19 cellular contexts compared by ENCODE assay signal in genomic region chr11:12274558-12275197, GRCh38.
A peak's percentile ranks its signal among the peaks of the same experiment; 100 is the strongest.
DNase-seq lines count a peak whose midpoint lies in the region; ATAC-seq, FAIRE-seq and TF ChIP-seq lines count a peak whose summit lies in the region.
"Had no signal": no experiment of that assay in that cellular context is flagged by ENCODE, and none has a peak within 500 bp of the region (broad histone marks: within the 10 kb centered on the region; RNA-seq: fewer than 3 reads in every experiment).

No MANE protein-coding gene starts in this region.

- peak overlapping the region; percentile 70 for H3K27ac Mint-ChIP-seq in astrocyte (ENCODE audit: unreplicated experiment)
- H3K27ac Mint-ChIP-seq: stimulated activated naive B cell treated with anti-CD40 and anti-IgM and Interleukin-4, amounts not matched to agents 10 μg/mL and 1 μg/mL and 100 μg/mL, for 72 hours had no signal

- H2AFZ ChIP-seq in astrocyte (ENCODE audit: low read depth, low read length): no peak overlapping the region

- peaks cover 41% of the 10 kb centered on the region for H3K4me1 Mint-ChIP-seq in astrocyte (ENCODE audit: low read depth, unreplicated experiment)
- H3K4me1 Mint-ChIP-seq: stimulated activated naive B cell treated with anti-CD40 and anti-IgM and Interleukin-4, amounts not matched to agents 10 μg/mL and 1 μg/mL and 100 μg/mL, for 72 hours had no signal

- no peak for TF ChIP-seq CTCF in astrocyte (IDR thresholded peaks at IDR 0.05; ENCODE audit: insufficient read depth, low read depth, low read length)
- no peak for TF ChIP-seq CTCF in spleen (IDR thresholded peaks at IDR 0.05 in 8 of 11, conservative IDR thresholded peaks at IDR 0.05 in 3 of 11)

- no peak for TF ChIP-seq POLR2A in spleen (IDR thresholded peaks at IDR 0.05)

- H3K4me3 ChIP-seq in right cardiac atrium (ENCODE audit: low read length) (no peak overlapping the region), astrocyte (ENCODE audit: insufficient read depth, low read depth, low read length) (no peak overlapping the region), spleen (no peak overlapping the region)
- H3K4me3 ChIP-seq: HAP-1 had no signal

- peaks cover 5% of the 10 kb centered on the region for H3K4me1 ChIP-seq in right cardiac atrium (ENCODE audit: control insufficient read depth, insufficient read depth, low read length)
- H3K4me1 ChIP-seq in astrocyte (ENCODE audit: insufficient read depth, low read length): peaks cover 37% of the 10 kb centered on the region
- H3K4me1 ChIP-seq in spleen: peaks cover 0 to 12% (median 5%) of the 10 kb centered on the region in 6 donors
- H3K4me1 ChIP-seq: HAP-1 had no signal

- H3K27me3 Mint-ChIP-seq in astrocyte (ENCODE audit: low read depth, unreplicated experiment): no peaks in the 10 kb centered on the region
- H3K27me3 Mint-ChIP-seq: stimulated activated naive B cell treated with anti-CD40 and anti-IgM and Interleukin-4, amounts not matched to agents 10 μg/mL and 1 μg/mL and 100 μg/mL, for 72 hours had no signal

- no peak for ATAC-seq in Right ventricle myocardium superior (ENCODE audit: poor library complexity)
- ATAC-seq in right cardiac atrium: no peak
- ATAC-seq in HG03108 (IDR thresholded peaks at IDR 0.05; ENCODE audit: unreplicated experiment): no peak
- ATAC-seq: stimulated activated naive B cell treated with anti-CD40 and anti-IgM and Interleukin-4, amounts not matched to agents 10 μg/mL and 1 μg/mL and 100 μg/mL, for 72 hours had no signal

- H3K4me2 ChIP-seq in astrocyte (ENCODE audit: low read length): peak overlapping the region; percentile 32

- no peak overlapping the region for H3K4me3 Mint-ChIP-seq in astrocyte (ENCODE audit: unreplicated experiment)
- H3K4me3 Mint-ChIP-seq: stimulated activated naive B cell treated with anti-CD40 and anti-IgM and Interleukin-4, amounts not matched to agents 10 μg/mL and 1 μg/mL and 100 μg/mL, for 72 hours had no signal

- 93% methylated on average over 14 of the region's 14 CpGs for WGBS in right cardiac atrium
- 88 to 94% (median 92%) methylated on average over 14 of the region's 14 CpGs for WGBS in spleen, 5 donors

- peaks cover 2% of the 10 kb centered on the region for H3K36me3 Mint-ChIP-seq in astrocyte (ENCODE audit: low read depth, unreplicated experiment)
- H3K36me3 Mint-ChIP-seq: stimulated activated naive B cell treated with anti-CD40 and anti-IgM and Interleukin-4, amounts not matched to agents 10 μg/mL and 1 μg/mL and 100 μg/mL, for 72 hours had no signal

- no peaks in the 10 kb centered on the region for H3K9me3 Mint-ChIP-seq in astrocyte (ENCODE audit: unreplicated experiment)
- H3K9me3 Mint-ChIP-seq: stimulated activated naive B cell treated with anti-CD40 and anti-IgM and Interleukin-4, amounts not matched to agents 10 μg/mL and 1 μg/mL and 100 μg/mL, for 72 hours had no signal

- H3K9ac ChIP-seq in astrocyte (ENCODE audit: low read length): no peak overlapping the region

- no peaks in the 10 kb centered on the region for H3K36me3 ChIP-seq in astrocyte (ENCODE audit: insufficient read depth, low read length)
- H3K36me3 ChIP-seq in spleen: no peaks in the 10 kb centered on the region
- H3K36me3 ChIP-seq: HAP-1 had no signal

- H3K79me2 ChIP-seq in astrocyte (ENCODE audit: insufficient read depth, low read length): no peaks in the 10 kb centered on the region

- DNase-seq in Right ventricle myocardium superior (peak; percentile 11), right cardiac atrium (no peak), astrocyte (ENCODE audit: low read depth) (peak; percentile 43), glomerular visceral epithelial cell (ENCODE audit: extremely low spot score) (peak; percentile 19), urothelium cell line (ENCODE audit: low spot score) (peak; percentile 25), LoVo (ENCODE audit: low spot score) (no peak), spleen (no peak)
- DNase-seq: activated naive CD4-positive, alpha-beta T cell treated with anti-CD3 and anti-CD28 coated beads, Interleukin-2, amount 50 U/mL, for 16 hours; central memory CD4-positive, alpha-beta T cell; glutamatergic neuron; midbrain; NCI-H774; nucleus accumbens; small intestine; stimulated activated naive B cell treated with anti-CD40 and anti-IgM and Interleukin-4, amounts not matched to agents 10 μg/mL and 1 μg/mL and 100 μg/mL, for 72 hours had no signal

- no peaks in the 10 kb centered on the region for H3K9me3 ChIP-seq in right cardiac atrium (ENCODE audit: control insufficient read depth, low read length)
- no peaks in the 10 kb centered on the region for H3K9me3 ChIP-seq in astrocyte (ENCODE audit: insufficient read depth, low read depth, low read length)
- H3K9me3 ChIP-seq in spleen: no peaks in the 10 kb centered on the region
- H3K9me3 ChIP-seq: HAP-1 had no signal

- no peaks in the 10 kb centered on the region for H4K20me1 ChIP-seq in astrocyte (ENCODE audit: insufficient read depth, low read length)

- H3K27ac ChIP-seq in right cardiac atrium (ENCODE audit: low read length) (no peak overlapping the region), astrocyte (ENCODE audit: low read depth, low read length) (peak overlapping the region; percentile 64), spleen (no peak overlapping the region)

- FAIRE-seq in astrocyte (lab: Jason Lieb, UNC) (no peak), urothelium cell line (lab: Jason Lieb, UNC) (no peak)
- FAIRE-seq: islet of Langerhans, RCC 7860, small intestine had no signal

- intact Hi-C loops in Right ventricle myocardium superior (cut with DNase I): no loop called here
- intact Hi-C loops in right cardiac atrium (cut with DNase I): no loop called here
- intact Hi-C loops in spleen (cut with DNase I; ENCODE audit: low total_unique reads): no loop called here

- H3K27me3 ChIP-seq in right cardiac atrium (ENCODE audit: control insufficient read depth, insufficient read depth) (no peaks in the 10 kb centered on the region), astrocyte (ENCODE audit: insufficient read depth, low read length) (no peaks in the 10 kb centered on the region), spleen (replicated peaks in 1 of 7) (no peaks in the 10 kb centered on the region)

Comparison
In these comparisons a context has a peak if more than half of its experiments do, and no peak if none do; other contexts are left out.
1. DNase-seq: peak in Right ventricle myocardium superior (single experiment), astrocyte (single experiment), glomerular visceral epithelial cell (single experiment) and urothelium cell line (single experiment); none in right cardiac atrium (0 of 3), LoVo (single experiment) and spleen (single experiment).